8 cellular contexts compared by ENCODE assay signal in the genomic region with DNA sequence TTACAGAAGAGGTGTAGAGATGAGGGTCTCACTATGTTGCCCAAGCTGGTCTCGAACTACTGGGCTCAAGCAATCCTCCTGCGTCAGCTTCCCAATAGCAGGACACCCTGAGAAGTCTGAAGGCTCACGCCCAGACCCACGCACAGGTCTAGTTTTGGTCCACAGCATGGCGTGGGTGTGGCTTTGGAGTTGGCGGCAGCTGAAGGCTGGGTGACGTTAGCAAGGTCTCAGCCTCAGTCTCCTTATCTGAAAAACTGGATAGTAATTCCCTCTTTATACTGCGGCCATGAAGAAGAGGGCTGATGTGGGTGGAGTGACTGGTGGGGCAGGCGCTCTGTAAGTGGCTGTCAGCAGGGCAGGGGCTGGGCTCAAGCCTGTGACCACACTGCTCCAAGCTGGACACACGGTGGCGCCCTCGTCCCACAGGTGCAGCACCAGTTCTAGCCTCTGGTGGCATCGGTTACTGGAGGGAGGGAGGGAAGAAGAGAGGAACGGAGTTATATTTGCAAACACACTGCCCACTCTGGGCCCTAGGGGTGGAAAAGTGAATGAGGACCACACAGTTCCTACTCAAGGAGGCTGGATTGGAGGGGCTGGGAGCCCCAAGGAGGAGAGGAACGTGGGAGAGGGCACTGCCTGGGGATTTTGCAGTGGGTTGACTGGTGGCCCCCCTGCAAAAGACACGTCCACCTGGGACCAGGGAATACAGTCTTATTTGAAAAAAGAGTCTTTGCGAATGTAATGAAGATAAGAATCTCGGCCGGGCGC. TPM values are rescaled to one million over a fixed set of nuclear protein-coding genes. Genes with fewer than 3 reads are reported as not detected.
DNase-seq lines count a peak whose midpoint lies in the region; ATAC-seq and TF ChIP-seq lines count a peak whose summit lies in the region.

No MANE protein-coding gene starts in this region.

- DNase-seq in NCI-H2107 treated with DMSO at 0.1 percent for 48 hours (lab: John Stamatoyannopoulos, UW; ENCODE audit: unreplicated experiment) (peak; percentile 73), NCI-H2107 (lab: John Stamatoyannopoulos, UW) (no peak), NCI-H2227 (lab: John Stamatoyannopoulos, UW; ENCODE audit: unreplicated experiment) (peak; percentile 88), brain pericyte (ENCODE audit: low read depth, low spot score) (peak; percentile 81), immature natural killer cell (peak; percentile 85 to 89 (median 88))
- peak; percentile 88 for DNase-seq in stimulated activated CD4-positive, alpha-beta T cell treated with anti-CD3 and anti-CD28 coated beads, Interleukin-12 subunit alpha, Interleukin-12 subunit beta, amount 100 ng/mL, for 4 hours

- peaks cover 23 to 28% of the 10 kb centered on the region in 2 donors for H3K4me1 Mint-ChIP-seq in immature natural killer cell

- H3K27me3 Mint-ChIP-seq in immature natural killer cell (ENCODE audit: low read depth in 3 of 3) = peaks cover 7 to 15% (median 11%) of the 10 kb centered on the region in 3 donors

- H3K36me3 Mint-ChIP-seq in immature natural killer cell = no peaks in the 10 kb centered on the region

- ATAC-seq in HG03060 (IDR thresholded peaks at IDR 0.05; ENCODE audit: low read depth, unreplicated experiment) = peak; percentile 54

- peak overlapping the region; percentile 16 to 76 (median 65) for H3K4me3 Mint-ChIP-seq in immature natural killer cell

- peak; percentile 95 for TF ChIP-seq CTCF in VCaP (conservative IDR thresholded peaks at IDR 0.05)

- peak overlapping the region; percentile 43; the same call in 1 of the 2 replicates for H3K27ac ChIP-seq in VCaP

- no peaks in the 10 kb centered on the region for H3K9me3 Mint-ChIP-seq in immature natural killer cell

- H3K27ac Mint-ChIP-seq in immature natural killer cell = peak overlapping the region in 2 of 6 donors; percentile 22 to 46

RNA-seq across cellular contexts. Expression of a gene that starts 19.6 kb away (rescaled TPM):
- polyA plus RNA-seq in immature natural killer cell = under 1 TPM in 2 of 3 donors, not detected in 1; 0.13 to 0.36 TPM

RNA-seq across cellular contexts. Expression of a gene that starts 21.5 kb away (rescaled TPM):
- polyA plus RNA-seq in immature natural killer cell = under 1 TPM in 2 of 3 donors, not detected in 1; 0.17 to 0.40 TPM

RNA-seq across cellular contexts. Expression of a gene that starts 41.1 kb away (rescaled TPM):
- 10 to 100 TPM in 1 of 3 donors, 1 to 10 TPM in 2; 3.4 to 30.4 (median 8.2) TPM for polyA plus RNA-seq in immature natural killer cell

RNA-seq across cellular contexts. Expression of a gene that starts 52.6 kb away (rescaled TPM):
- 100 to 1,000 TPM; 235 to 361 (median 286) TPM for polyA plus RNA-seq in immature natural killer cell
